18 cellular contexts compared by ENCODE assay signal in the genomic region with DNA sequence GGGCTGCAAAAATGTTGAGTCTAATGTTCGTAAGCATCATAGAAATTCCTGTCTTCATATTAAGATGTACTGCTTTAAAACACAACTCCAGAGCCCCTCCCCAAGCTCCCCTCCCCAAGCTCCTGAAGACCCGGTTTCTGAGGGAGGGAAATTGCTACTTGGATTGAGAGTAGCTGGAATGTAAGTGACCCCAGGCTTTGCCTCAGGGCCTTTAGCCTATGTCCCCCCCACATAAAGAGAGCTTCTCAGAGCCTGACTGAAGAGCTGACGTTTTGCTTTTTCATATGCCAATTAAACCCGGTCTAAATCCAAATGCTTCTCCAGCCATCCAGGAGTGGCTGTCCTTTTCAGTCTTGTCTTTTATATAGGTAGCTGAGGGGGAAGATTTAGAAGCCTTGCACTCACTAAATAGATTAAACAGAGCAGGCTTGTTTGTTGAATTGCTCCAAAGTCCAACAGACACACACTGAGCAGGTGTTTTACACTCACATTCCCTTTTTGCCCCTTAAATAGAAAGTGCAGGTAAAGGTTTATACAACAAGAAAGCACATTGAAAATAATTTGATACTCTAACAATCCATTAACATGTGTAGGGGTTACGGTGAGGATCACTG. TPM values are rescaled to one million over a fixed set of nuclear protein-coding genes. Genes with fewer than 3 reads are reported as not detected.
A peak's percentile ranks its signal among the peaks of the same experiment; 100 is the strongest.
DNase-seq lines count a peak whose midpoint lies in the region; ATAC-seq, FAIRE-seq and TF ChIP-seq lines count a peak whose summit lies in the region.
"Had no signal": no experiment of that assay in that cellular context is flagged by ENCODE, and none has a peak within 500 bp of the region (broad histone marks: within the 10 kb centered on the region; RNA-seq: fewer than 3 reads in every experiment).

No MANE protein-coding gene starts in this region.

- BruUV-seq in A673 (replicated peaks; lab: Mats Ljungman, UMichigan), result TSS peak; percentile 85
- BruUV-seq in K562 (replicated peaks; lab: Mats Ljungman, UMichigan), result TSS peak; percentile 41

- intact Hi-C loops in A673 (cut with micrococcal nuclease; ENCODE audit: unreplicated experiment), result loop anchor here (5.0 kb wide), 1 partner anchor 159 kb away; no protein-coding TSS in a partner anchor
- intact Hi-C loops in K562 (cut with micrococcal nuclease), result no loop called here
- intact Hi-C loops in right lobe of liver (cut with DNase I), result no loop called here

- in situ Hi-C loops in K562 (cut with MboI), result no loop called here

- peaks cover 14% of the 10 kb centered on the region for H3K27me3 ChIP-seq in A673 (replicated peaks; ENCODE audit: insufficient read depth, low read depth, low read length, poor library complexity)
- H3K27me3 ChIP-seq in H7 (ENCODE audit: control insufficient read depth, insufficient read depth, low read length), result peaks cover 22% of the 10 kb centered on the region
- no peaks in the 10 kb centered on the region for H3K27me3 ChIP-seq in K562 (ENCODE audit: control insufficient read depth in 2 of 2, insufficient read depth in 2 of 2, low read length in 2 of 2)
- H3K27me3 ChIP-seq in right lobe of liver, result no peaks in the 10 kb centered on the region
- H3K27me3 ChIP-seq in SK-N-SH (ENCODE audit: insufficient read depth), result no peaks in the 10 kb centered on the region
- H3K27me3 ChIP-seq: SJSA1 had no signal

- no peak overlapping the region for H3K4me2 ChIP-seq in K562 (ENCODE audit: insufficient read depth, low read length)
- no peak overlapping the region for H3K4me2 ChIP-seq in SK-N-SH

- TF ChIP-seq EP300 in K562 (IDR thresholded peaks at IDR 0.05; ENCODE audit: low read length) (no peak), SK-N-SH (IDR thresholded peaks at IDR 0.05; ENCODE audit: borderline replicate concordance in 1 of 2, low read depth in 1 of 2, low read length in 1 of 2) (no peak)

- H3K9ac ChIP-seq in K562 (ENCODE audit: insufficient read depth in 1 of 2, low read depth in 2 of 2, low read length in 2 of 2), result no peak overlapping the region
- H3K9ac ChIP-seq in SK-N-SH, result no peak overlapping the region

- no peak for TF ChIP-seq RAD21 in K562 (CRISPR knock-in tag; conservative IDR thresholded peaks at IDR 0.05 in 1 of 2, IDR thresholded peaks at IDR 0.05 in 1 of 2)
- TF ChIP-seq RAD21 in SK-N-SH (IDR thresholded peaks at IDR 0.05; ENCODE audit: low read length), result no peak

- no peaks in the 10 kb centered on the region for H3K79me2 ChIP-seq in K562 (ENCODE audit: control insufficient read depth, insufficient read depth, low read length)
- no peaks in the 10 kb centered on the region for H3K79me2 ChIP-seq in SK-N-SH (ENCODE audit: insufficient read depth)

- no peaks in the 10 kb centered on the region for H3K9me1 ChIP-seq in K562 (ENCODE audit: control insufficient read depth, insufficient read depth, low read length)

- no peak overlapping the region for H2AFZ ChIP-seq in K562 (ENCODE audit: low read depth, low read length)
- H2AFZ ChIP-seq in SK-N-SH (ENCODE audit: low read depth), result no peak overlapping the region

- no peaks in the 10 kb centered on the region for H3K36me3 ChIP-seq in A673 (ENCODE audit: insufficient read depth, low read length, poor library complexity, severe bottlenecking)
- no peaks in the 10 kb centered on the region for H3K36me3 ChIP-seq in H7 (replicated peaks; ENCODE audit: control insufficient read depth, insufficient read depth, low read length)
- H3K36me3 ChIP-seq in K562 (ENCODE audit: control insufficient read depth, insufficient read depth, low read length), result peaks cover 8% of the 10 kb centered on the region; the same call in 1 of the 3 replicates
- no peaks in the 10 kb centered on the region for H3K36me3 ChIP-seq in right lobe of liver
- no peaks in the 10 kb centered on the region for H3K36me3 ChIP-seq in SK-N-SH (replicated peaks in 1 of 2; ENCODE audit: control insufficient read depth in 1 of 2, insufficient read depth in 2 of 2, low read length in 1 of 2)
- H3K36me3 ChIP-seq: SJSA1 had no signal

- no peak overlapping the region for H3K4me3 ChIP-seq in A673 (ENCODE audit: low read depth, low read length, poor library complexity, severe bottlenecking)
- no peak overlapping the region for H3K4me3 ChIP-seq in H7 (ENCODE audit: insufficient read depth, low read depth, low read length)
- no peak overlapping the region for H3K4me3 ChIP-seq in K562
- no peak overlapping the region for H3K4me3 ChIP-seq in right lobe of liver
- H3K4me3 ChIP-seq in SK-N-SH (ENCODE audit: low read depth in 2 of 2, low read length in 1 of 2), result no peak overlapping the region
- H3K4me3 ChIP-seq: SJSA1 had no signal

- TF ChIP-seq CTCF in A673 (conservative IDR thresholded peaks at IDR 0.05; ENCODE audit: low read depth, low read length) (no peak), K562 (IDR thresholded peaks at IDR 0.05 in 2 of 3, conservative IDR thresholded peaks at IDR 0.05 in 1 of 3; ENCODE audit: insufficient read depth in 2 of 3, low read depth in 1 of 3, low read length in 3 of 3) (no peak), right lobe of liver (IDR thresholded peaks at IDR 0.05) (no peak), SK-N-SH (IDR thresholded peaks at IDR 0.05) (no peak)

- POLR2A ChIA-PET in A673 (lab: Charles Lee; ENCODE audit: low non-redundant PET), result no interaction called here
- POLR2A ChIA-PET in K562 (lab: Yijun Ruan, JAX), result interaction anchor here (0.7 kb wide), 1 partner anchor 138 kb away, joined by 3 read pairs; no protein-coding TSS in a partner anchor
- POLR2A ChIA-PET in SK-N-SH (lab: Yijun Ruan, JAX), result no interaction called here

- H4K20me1 ChIP-seq in K562 (replicated peaks; ENCODE audit: control insufficient read depth, insufficient read depth, low read length), result no peaks in the 10 kb centered on the region
- no peaks in the 10 kb centered on the region for H4K20me1 ChIP-seq in SK-N-SH (ENCODE audit: insufficient read depth)

- CTCF ChIA-PET in A673 (lab: Charles Lee) (no interaction called here), K562 (lab: Yijun Ruan, JAX; ENCODE audit: low intra/inter-chr PET ratio) (no interaction called here), SK-N-SH (lab: Yijun Ruan, JAX) (no interaction called here)

- FAIRE-seq in K562 (lab: Jason Lieb, UNC), result no peak

- 76% methylated on average over 4 of the region's 5 CpGs for WGBS in K562 (ENCODE audit: insufficient coverage, low coverage, missing lambda C conversion rate)
- 51% methylated on average over 5 of the region's 5 CpGs for WGBS in right lobe of liver (ENCODE audit: insufficient coverage, low coverage, low lambda C conversion rate, missing lambda C conversion rate)
- WGBS in SK-N-SH (ENCODE audit: low lambda C conversion rate), result 47% methylated on average over 5 of the region's 5 CpGs

- no peaks in the 10 kb centered on the region for H3F3A ChIP-seq in SK-N-SH (replicated peaks; ENCODE audit: insufficient read depth)

- H3K27ac ChIP-seq in A673 (ENCODE audit: low read depth, low read length, poor library complexity, severe bottlenecking) (no peak overlapping the region), K562 (ENCODE audit: extremely low read depth, low read depth, low read length) (no peak overlapping the region), right lobe of liver (no peak overlapping the region), SK-N-SH (ENCODE audit: low read depth in 2 of 2, low read length in 1 of 2) (no peak overlapping the region)
- H3K27ac ChIP-seq: SJSA1 had no signal

- no peak for ATAC-seq in K562
- peak; percentile 33 to 75 (median 56) for ATAC-seq in right lobe of liver
- ATAC-seq: Panc1 had no signal

- no peak for TF ChIP-seq POLR2A in K562 (conservative IDR thresholded peaks at IDR 0.05)
- TF ChIP-seq POLR2A in right lobe of liver (IDR thresholded peaks at IDR 0.05), result no peak

- no peaks in the 10 kb centered on the region for H3K9me2 ChIP-seq in SK-N-SH

- DNase-seq in A673 (ENCODE audit: low spot score) (no peak), H7 (peak; percentile 34), K562 (ENCODE audit: extremely low read depth in 1 of 4, low spot score in 3 of 4) (no peak), right lobe of liver (no peak), SK-N-SH (no peak), NCI-H128 (lab: John Stamatoyannopoulos, UW; ENCODE audit: unreplicated experiment) (no peak), SIG-M5 (lab: John Stamatoyannopoulos, UW) (no peak)
- DNase-seq: ACHN; C1 segment of cervical spinal cord; CD8-positive, alpha-beta memory T cell; DMS53; GOT3; NCI-H1436; NCI-H226; NCI-H524 had no signal

- H3K4me1 ChIP-seq in A673 (ENCODE audit: insufficient read depth, low read length, poor library complexity, severe bottlenecking), result peaks cover 22% of the 10 kb centered on the region
- no peaks in the 10 kb centered on the region for H3K4me1 ChIP-seq in K562 (replicated peaks in 1 of 2; ENCODE audit: control insufficient read depth in 2 of 2, insufficient read depth in 2 of 2, low read length in 2 of 2)
- no peaks in the 10 kb centered on the region for H3K4me1 ChIP-seq in right lobe of liver
- peaks cover 0 to 2% of the 10 kb centered on the region in 2 experiments; a peak in 1 of 4 replicates for H3K4me1 ChIP-seq in SK-N-SH (ENCODE audit: control insufficient read depth in 1 of 2, insufficient read depth in 2 of 2, low read depth in 1 of 2, low read length in 1 of 2)
- H3K4me1 ChIP-seq: SJSA1 had no signal

- H3K9me3 ChIP-seq in A673 (ENCODE audit: low read depth, low read length, poor library complexity, severe bottlenecking) (no peaks in the 10 kb centered on the region), K562 (replicated peaks; ENCODE audit: control insufficient read depth, insufficient read depth, low read depth, low read length) (no peaks in the 10 kb centered on the region), right lobe of liver (no peaks in the 10 kb centered on the region), SK-N-SH (no peaks in the 10 kb centered on the region)
- H3K9me3 ChIP-seq: SJSA1 had no signal

RNA-seq across cellular contexts. Expression of gene ARX, which starts 19.6 kb away (rescaled TPM):
- total RNA-seq in A673 (2021) (32.0 and 44.4 TPM in 2 replicates), K562 (2014; rRNA removed) (not detected in 2 replicates), K562 (2014; rRNA removed; fragmentation: Illumina TruSeq; extraction: Trizol) (not detected in 2 replicates), K562 (2015; rRNA removed; fragmentation: Illumina TruSeq; extraction: Trizol) (not detected in 2 replicates), K562 (2021) (not detected in 2 replicates), right lobe of liver (not detected)
- not detected in 2 replicates for total RNA-seq in H7 (2014; rRNA removed; shearing (Covaris generic))
- total RNA-seq in K562 (2011; cell fraction: chromatin; rRNA removed; ENCODE audit: low replicate concordance), result not detected in 2 replicates
- not detected in 2 replicates for total RNA-seq in K562 (2011; cell fraction: nucleolus; rRNA removed)
- total RNA-seq in K562 (2011; cell fraction: nucleoplasm; rRNA removed), result not detected in 2 replicates
- polyA plus RNA-seq in K562 (2011; rRNA removed) (not detected in 2 replicates), K562 (2014; fragmentation: Illumina TruSeq; extraction: Trizol) (not detected in 2 replicates), K562 (2014; fragmentation: Nextera tagmentation; extraction: Ambion mirVana) (not detected), K562 (2014; rRNA removed) (0.03 TPM in 1 of 2 replicates, not detected in the other), SK-N-SH (2012; rRNA removed) (not detected in 2 replicates)
- polyA plus RNA-seq in K562 (2011; cell fraction: cytosol; rRNA removed), result 0.04 TPM in 1 of 2 replicates, not detected in the other
- not detected in 2 replicates for polyA plus RNA-seq in K562 (2011; cell fraction: nucleus; rRNA removed)
- not detected in 2 replicates for polyA plus RNA-seq in K562 (2012)
- not detected in 2 replicates for polyA minus RNA-seq in K562 (2011; rRNA and poly(A)+ RNA removed)
- polyA minus RNA-seq in K562 (2011; cell fraction: cytosol; rRNA and poly(A)+ RNA removed), result not detected in 2 replicates
- polyA minus RNA-seq in K562 (2011; cell fraction: nucleus; rRNA and poly(A)+ RNA removed), result not detected in 2 replicates
- polyA plus RNA-seq in SK-N-SH (2012; cell fraction: cytosol; rRNA removed), result not detected in 2 replicates
- not detected in 2 replicates for polyA plus RNA-seq in SK-N-SH (2012; cell fraction: nucleus; rRNA removed)
- total RNA-seq: CD8-positive, alpha-beta memory T cell; M059J; SJSA1 had no signal
- polyA plus RNA-seq: CD8-positive, alpha-beta memory T cell had no signal

Comparison
In these comparisons a context has a peak if more than half of its experiments do, and no peak if none do; other contexts are left out.
1. RNA of gene ARX, which starts 19.6 kb away (total RNA-seq): 32.0 to 44.4 TPM in A673; not detected in H7, not detected in K562 and not detected in right lobe of liver; every median in the first group is over 10 times any median in the second.